26 cellular contexts compared by ENCODE assay signal in genomic region chr10:52400564-52400963, GRCh38.
A peak's percentile ranks its signal among the peaks of the same experiment; 100 is the strongest.
DNase-seq lines count a peak whose midpoint lies in the region; ATAC-seq and TF ChIP-seq lines count a peak whose summit lies in the region.
"Had no signal": no experiment of that assay in that cellular context is flagged by ENCODE, and none has a peak within 500 bp of the region (broad histone marks: within the 10 kb centered on the region; RNA-seq: fewer than 3 reads in every experiment).

No MANE protein-coding gene starts in this region.

- H2BK120ac ChIP-seq in mesenchymal stem cell (ENCODE audit: low read depth, low read length), result no peak overlapping the region

- TF ChIP-seq RAD21 in HCT116 (IDR thresholded peaks at IDR 0.05; ENCODE audit: low read depth), result no peak

- H4K20me1 ChIP-seq in HCT116 (ENCODE audit: insufficient read depth), result no peaks in the 10 kb centered on the region

- intact Hi-C loops in HCT116 (cut with micrococcal nuclease) (no loop called here), testis (cut with DNase I; ENCODE audit: low total_unique reads) (no loop called here)

- TF ChIP-seq CTCF in HCT116 (IDR thresholded peaks at IDR 0.05 in 2 of 3, conservative IDR thresholded peaks at IDR 0.05 in 1 of 3; ENCODE audit: borderline replicate concordance in 1 of 3, insufficient read depth in 1 of 3, low read depth in 2 of 3, low read length in 2 of 3), result no peak
- no peak for TF ChIP-seq CTCF in choroid plexus epithelial cell (conservative IDR thresholded peaks at IDR 0.05; ENCODE audit: low read depth, low read length)
- no peak for TF ChIP-seq CTCF in testis (IDR thresholded peaks at IDR 0.05)

- RAD21 ChIA-PET in HCT116 (lab: Charles Lee; ENCODE audit: low non-redundant PET in 1 of 2, low total read pairs in 2 of 2, uncharacterized antibody in 2 of 2, unreplicated experiment in 2 of 2), result no interaction called here

- WGBS in mesenchymal stem cell, result 42% methylated on average over 1 of the region's 1 CpG
- WGBS in testis, 2 donors, result 24 to 40% methylated on average over 1 of the region's 1 CpG

- no peak overlapping the region for H3K4ac ChIP-seq in mesenchymal stem cell (ENCODE audit: low read depth in 1 of 2, low read length in 2 of 2)

- H3K36me3 ChIP-seq in HCT116 (ENCODE audit: control insufficient read depth in 1 of 2, insufficient read depth in 2 of 2, low read length in 2 of 2), result 0 out of 4 replicates have a peak, but pooled peaks cover 0 to 4% of the 10 kb centered on the region in 2 experiments
- H3K36me3 ChIP-seq in mesenchymal stem cell (ENCODE audit: control insufficient read depth in 1 of 2, insufficient read depth in 2 of 2, low read depth in 1 of 2, low read length in 2 of 2), result no peaks in the 10 kb centered on the region
- H3K36me3 ChIP-seq in testis (ENCODE audit: low read depth, missing control alignments), result no peaks in the 10 kb centered on the region
- H3K36me3 ChIP-seq: lower lobe of right lung had no signal

- no peak overlapping the region for H2BK12ac ChIP-seq in mesenchymal stem cell (ENCODE audit: low read length in 2 of 2)

- H2BK5ac ChIP-seq in mesenchymal stem cell (ENCODE audit: low read depth, low read length, poor library complexity, severe bottlenecking), result no peak overlapping the region

- ATAC-seq in HCT116 (no peak), HG02884 (IDR thresholded peaks at IDR 0.05; ENCODE audit: unreplicated experiment) (no peak)
- ATAC-seq: lower lobe of right lung had no signal

- peak overlapping the region; percentile 89 for H2AFZ ChIP-seq in HCT116 (ENCODE audit: low read depth, low read length, poor library complexity, severe bottlenecking)
- H2AFZ ChIP-seq in mesenchymal stem cell (ENCODE audit: low read depth, low read length), result no peak overlapping the region
- H2AFZ ChIP-seq: PC-9 had no signal

- H3K23ac ChIP-seq in mesenchymal stem cell (ENCODE audit: low read length in 2 of 2), result no peak overlapping the region

- peaks cover 0 to 5% of the 10 kb centered on the region in 2 experiments; a peak in 1 of 4 replicates for H3K4me1 ChIP-seq in HCT116 (ENCODE audit: control insufficient read depth in 1 of 2, insufficient read depth in 2 of 2, low read length in 2 of 2)
- H3K4me1 ChIP-seq in mesenchymal stem cell (ENCODE audit: control insufficient read depth, insufficient read depth, low read depth, low read length), result no peaks in the 10 kb centered on the region
- no peaks in the 10 kb centered on the region for H3K4me1 ChIP-seq in testis
- H3K4me1 ChIP-seq: lower lobe of right lung had no signal

- H3K14ac ChIP-seq in mesenchymal stem cell (ENCODE audit: low read length in 2 of 2), result no peak overlapping the region

- TF ChIP-seq POLR2A in HCT116 (IDR thresholded peaks at IDR 0.05; ENCODE audit: borderline replicate concordance, extremely low read depth, insufficient read depth, insufficient read length), result no peak
- no peak for TF ChIP-seq POLR2A in testis (IDR thresholded peaks at IDR 0.05)

- H4K8ac ChIP-seq in mesenchymal stem cell (ENCODE audit: low read length), result no peak overlapping the region

- no peaks in the 10 kb centered on the region for H3K9me2 ChIP-seq in HCT116 (ENCODE audit: insufficient read depth)

- H4K91ac ChIP-seq in mesenchymal stem cell (ENCODE audit: low read length), result no peak overlapping the region

- H2AK5ac ChIP-seq in mesenchymal stem cell (ENCODE audit: low read length, severe bottlenecking), result no peak overlapping the region

- CTCF ChIA-PET in HCT116 (lab: Charles Lee), result no interaction called here

- H3K4me2 ChIP-seq in HCT116 (ENCODE audit: low read length), result no peak overlapping the region
- no peak overlapping the region for H3K4me2 ChIP-seq in mesenchymal stem cell (ENCODE audit: low read length, poor library complexity, severe bottlenecking)
- H3K4me2 ChIP-seq: PC-9 had no signal

- no peaks in the 10 kb centered on the region for H3K79me2 ChIP-seq in HCT116 (ENCODE audit: insufficient read depth, low read length)

- H3K18ac ChIP-seq in mesenchymal stem cell (ENCODE audit: low read depth in 1 of 2, low read length in 2 of 2), result no peak overlapping the region

- H3K79me1 ChIP-seq in mesenchymal stem cell (replicated peaks; ENCODE audit: low read length, poor library complexity, severe bottlenecking), result no peaks in the 10 kb centered on the region

- H3K27me3 ChIP-seq in HCT116 (ENCODE audit: insufficient read depth, low read length), result no peaks in the 10 kb centered on the region
- H3K27me3 ChIP-seq in mesenchymal stem cell (ENCODE audit: control insufficient read depth in 1 of 2, insufficient read depth in 1 of 2, low read length in 2 of 2), result no peaks in the 10 kb centered on the region
- no peaks in the 10 kb centered on the region for H3K27me3 ChIP-seq in testis

- POLR2A ChIA-PET in HCT116 (lab: Charles Lee), result no interaction called here

- no peak overlapping the region for H3K27ac ChIP-seq in HCT116 (ENCODE audit: low read depth, low read length)
- no peak overlapping the region for H3K27ac ChIP-seq in mesenchymal stem cell (ENCODE audit: low read length, poor library complexity, severe bottlenecking)
- no peak overlapping the region for H3K27ac ChIP-seq in testis
- H3K27ac ChIP-seq: coronary artery, lower lobe of right lung, PC-9 had no signal

- no TSS peak for BruUV-seq in HCT116 (replicated peaks; lab: Mats Ljungman, UMichigan)

- DNase-seq in HCT116 (ENCODE audit: low read depth, low spot score), result no peak
- DNase-seq in OCI-M1 (lab: John Stamatoyannopoulos, UW), result peak; percentile 71
- DNase-seq in choroid plexus epithelial cell (ENCODE audit: low read depth), result peak; percentile 76
- DNase-seq in mesenchymal stem cell, result peak; percentile 9
- no peak for DNase-seq in stimulated activated CD4-positive, alpha-beta T cell treated with anti-CD3 and anti-CD28 coated beads, Interleukin-2, amount 100 ng/mL, for 48 hours
- no peak for DNase-seq in testis
- DNase-seq: activated CD4-positive, alpha-beta T cell treated with anti-CD3 and anti-CD28 coated beads, Interleukin-2, amount 50 U/mL, for 48 hours; activated CD4-positive, CD25-positive, alpha-beta regulatory T cell; activated CD8-positive, alpha-beta memory T cell treated with anti-CD3 and anti-CD28 coated beads, Interleukin-2, amount 50 U/mL, for 4 hours; activated naive CD8-positive, alpha-beta T cell treated with anti-CD3 and anti-CD28 coated beads for 36 hours; endodermal cell; head of caudate nucleus; Karpas-422; kidney glomerular epithelial cell; lower lobe of right lung; NCI-H1048; NCI-H1694 treated with DMSO at 0.1 percent for 48 hours; NCI-H82; PC-9; SHP77 treated with DMSO at 0.1 percent for 48 hours; stimulated activated CD8-positive, alpha-beta memory T cell treated with anti-CD3 and anti-CD28 coated beads, Interleukin-4, amount 100 ng/mL, for 48 hours; SW 1271; T1000; trophoblast cell had no signal

- H2BK15ac ChIP-seq in mesenchymal stem cell (ENCODE audit: low read depth, poor library complexity, severe bottlenecking), result no peak overlapping the region

- H3K4me3 ChIP-seq in HCT116 (replicated peaks in 1 of 2; ENCODE audit: low read depth in 1 of 2, low read length in 2 of 2), result no peak overlapping the region
- no peak overlapping the region for H3K4me3 ChIP-seq in choroid plexus epithelial cell (ENCODE audit: low read depth, low read length)
- H3K4me3 ChIP-seq in mesenchymal stem cell (ENCODE audit: insufficient read depth in 1 of 2, low read depth in 1 of 2, low read length in 2 of 2), result no peak overlapping the region
- H3K4me3 ChIP-seq in testis, result no peak overlapping the region
- H3K4me3 ChIP-seq: coronary artery, lower lobe of right lung, PC-9 had no signal

- no peaks in the 10 kb centered on the region; a peak in 1 of 4 replicates for H3K9me3 ChIP-seq in HCT116 (ENCODE audit: control insufficient read depth in 1 of 2, insufficient read depth in 1 of 2, low read depth in 1 of 2, low read length in 2 of 2)
- peaks cover 6% of the 10 kb centered on the region for H3K9me3 ChIP-seq in mesenchymal stem cell (ENCODE audit: control insufficient read depth, low read length)
- H3K9me3 ChIP-seq in testis, result no peaks in the 10 kb centered on the region
- H3K9me3 ChIP-seq: lower lobe of right lung had no signal

- no peak overlapping the region for H3K9ac ChIP-seq in HCT116 (ENCODE audit: low read length)
- no peak overlapping the region for H3K9ac ChIP-seq in mesenchymal stem cell (ENCODE audit: low read length)

TF ChIP-seq in HCT116, 20 proteins besides CTCF, POLR2A, EP300 and RAD21:
- TF ChIP-seq EZH2 (IDR thresholded peaks at IDR 0.05) (no peak), MAX (IDR thresholded peaks at IDR 0.05) (no peak), SP1 (IDR thresholded peaks at IDR 0.05; ENCODE audit: low read depth) (no peak), SRF (IDR thresholded peaks at IDR 0.05; ENCODE audit: low read depth) (no peak)

Comparison
In these comparisons a context has a peak if more than half of its experiments do, and no peak if none do; other contexts are left out.
1. DNase-seq: peak in OCI-M1 (single experiment), choroid plexus epithelial cell (single experiment) and mesenchymal stem cell (single experiment); none in HCT116 (single experiment), stimulated activated CD4-positive, alpha-beta T cell treated with anti-CD3 and anti-CD28 coated beads, Interleukin-2, amount 100 ng/mL, for 48 hours (0 of 2) and testis (single experiment).